In the genomic region with DNA sequence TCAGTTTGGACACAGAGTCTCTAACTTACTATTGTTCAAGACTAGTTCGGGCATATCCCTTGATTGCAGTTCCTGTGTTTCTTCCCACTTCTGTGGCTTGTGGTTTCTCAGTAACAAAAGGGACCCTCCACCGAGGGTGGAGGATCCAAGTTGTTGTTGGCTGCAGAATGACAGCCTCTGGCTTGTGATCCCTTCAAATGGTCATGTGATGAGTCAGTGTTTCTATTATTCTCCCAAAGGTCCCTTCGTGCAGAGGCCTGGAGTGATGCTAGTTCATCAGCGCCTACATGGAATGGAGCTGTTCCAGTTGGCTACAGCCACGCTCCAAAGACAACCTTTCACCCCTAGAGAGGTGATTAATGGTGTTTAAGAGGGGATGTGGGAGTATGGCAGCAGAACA, we compare ENCODE assay signal across 9 cellular contexts. TPM values are rescaled to one million over a fixed set of nuclear protein-coding genes. Genes with fewer than 3 reads are reported as not detected.
DNase-seq lines count a peak whose midpoint lies in the region; ATAC-seq and TF ChIP-seq lines count a peak whose summit lies in the region.
"Had no signal": no experiment of that assay in that cellular context is flagged by ENCODE, and none has a peak within 500 bp of the region (broad histone marks: within the 10 kb centered on the region; RNA-seq: fewer than 3 reads in every experiment).

No MANE protein-coding gene starts in this region.

- DNase-seq in GM23248 (peak; percentile 95), SK-MEL-5 (ENCODE audit: low read depth, low spot score) (peak; percentile 58), foreskin fibroblast (peak; percentile 93 to 96), sigmoid colon (peak; percentile 78), NCI-H2227 treated with DMSO at 0.1 percent for 48 hours (lab: John Stamatoyannopoulos, UW) (no peak), NCI-H748 treated with DMSO at 0.1 percent for 48 hours (lab: John Stamatoyannopoulos, UW) (no peak)
- no peak for DNase-seq in stimulated activated CD4-positive, alpha-beta T cell treated with anti-CD3 and anti-CD28 coated beads, Interleukin-2, amount 100 ng/mL, for 24 hours

- TF ChIP-seq POLR2A in sigmoid colon (IDR thresholded peaks at IDR 0.05) = no peak

- H3K36me3 ChIP-seq in GM23248 (ENCODE audit: low read depth) (peaks cover 38% of the 10 kb centered on the region), sigmoid colon (peaks cover 32 to 60% (median 33%) of the 10 kb centered on the region in 4 donors)

- H3K27ac ChIP-seq in GM23248 (peak overlapping the region; percentile 91), sigmoid colon (peak overlapping the region in 3 of 4 donors; percentile 2 to 27 (median 9))
- H3K27ac ChIP-seq: cardiac muscle cell had no signal

- H3K4me2 ChIP-seq in GM23248 (ENCODE audit: unreplicated experiment) = peak overlapping the region; percentile 63

- in situ Hi-C loops in GM23248 (cut with MboI) = no loop called here
- in situ Hi-C loops in SK-MEL-5 (cut with HindIII; ENCODE audit: low pct_unique_long_range_greater_than_20kb, low sequenced_read_pairs) = no loop called here

- H3F3A ChIP-seq in GM23248 (ENCODE audit: insufficient read depth) = peaks cover 61% of the 10 kb centered on the region

- WGBS in GM23248 (ENCODE audit: low coverage in 1 of 2, low lambda C conversion rate in 2 of 2, missing lambda C conversion rate in 2 of 2), 2 experiments = 0 to 7% methylated on average over 5 of the region's 5 CpGs
- 58 to 80% methylated on average over 5 of the region's 5 CpGs for WGBS in sigmoid colon, 2 donors

- ATAC-seq in GM21723 (IDR thresholded peaks at IDR 0.05; ENCODE audit: unreplicated experiment) = no peak

- H3K4me3 ChIP-seq in GM23248 = no peak overlapping the region
- H3K4me3 ChIP-seq in foreskin fibroblast (ENCODE audit: low read depth in 1 of 2, low read length in 2 of 2) = no peak overlapping the region
- no peak overlapping the region for H3K4me3 ChIP-seq in sigmoid colon
- H3K4me3 ChIP-seq: cardiac muscle cell had no signal

- intact Hi-C loops in sigmoid colon (cut with DNase I) = no loop called here

- H3K9me2 ChIP-seq in GM23248 (ENCODE audit: insufficient read depth) = no peaks in the 10 kb centered on the region

- no peaks in the 10 kb centered on the region for H3K27me3 ChIP-seq in GM23248 (replicated peaks; ENCODE audit: insufficient read depth)
- peaks cover 6 to 35% (median 20%) of the 10 kb centered on the region in 3 donors for H3K27me3 ChIP-seq in sigmoid colon

- no peak for TF ChIP-seq EP300 in sigmoid colon (IDR thresholded peaks at IDR 0.05)

- H2AFZ ChIP-seq in GM23248 = no peak overlapping the region

- peak overlapping the region; percentile 56 for H3K9ac ChIP-seq in GM23248

- no peak for TF ChIP-seq CTCF in foreskin fibroblast (IDR thresholded peaks at IDR 0.05; ENCODE audit: low read depth, low read length)
- no peak for TF ChIP-seq CTCF in sigmoid colon (IDR thresholded peaks at IDR 0.05)

- no peaks in the 10 kb centered on the region for H3K9me3 ChIP-seq in GM23248 (ENCODE audit: low read depth)
- H3K9me3 ChIP-seq in sigmoid colon = no peaks in the 10 kb centered on the region

- H3K4me1 ChIP-seq in GM23248 (ENCODE audit: insufficient read depth) (peaks cover 28% of the 10 kb centered on the region), sigmoid colon (peaks cover 0 to 35% (median 27%) of the 10 kb centered on the region in 4 donors)

- H3K79me2 ChIP-seq in GM23248 (ENCODE audit: insufficient read depth) = no peaks in the 10 kb centered on the region

- H4K20me1 ChIP-seq in GM23248 (ENCODE audit: insufficient read depth) = no peaks in the 10 kb centered on the region

RNA-seq across cellular contexts. Expression of gene VWCE, which starts 2.6 kb away (rescaled TPM):
- 0.76 and 1.1 TPM in 2 replicates for total RNA-seq in GM23248 (2014; rRNA removed; shearing (Covaris generic))
- polyA plus RNA-seq in GM23248 (2016; fragmentation: Nextera tagmentation; extraction: Ambion mirVana) (0.61 and 0.70 TPM in 2 replicates), sigmoid colon (under 1 TPM in 1 of 3 donors, not detected in 2; 0.61 TPM)
- 0.24 and 0.45 TPM in 2 replicates for total RNA-seq in SK-MEL-5 (2014; rRNA removed; shearing (Covaris generic))
- polyA plus RNA-seq in SK-MEL-5 (2015; cell fraction: cytosol; rRNA removed) = 0.10 TPM in 1 of 2 replicates, not detected in the other
- polyA plus RNA-seq in SK-MEL-5 (2015; cell fraction: nucleus; rRNA removed) = 1.9 and 3.6 TPM in 2 replicates
- 1 to 10 TPM in 2 of 4 donors, under 1 TPM in 2; 0.49 to 5.5 (median 0.81) TPM for total RNA-seq in sigmoid colon

RNA-seq across cellular contexts. Expression of gene DDB1, which starts 35.2 kb away (rescaled TPM):
- 229 and 252 TPM in 2 replicates for total RNA-seq in GM23248 (2014; rRNA removed; shearing (Covaris generic))
- polyA plus RNA-seq in GM23248 (2016; fragmentation: Nextera tagmentation; extraction: Ambion mirVana) = 160 and 162 TPM in 2 replicates
- total RNA-seq in SK-MEL-5 (2014; rRNA removed; shearing (Covaris generic)) = 190 and 218 TPM in 2 replicates
- 145 and 168 TPM in 2 replicates for polyA plus RNA-seq in SK-MEL-5 (2015; cell fraction: cytosol; rRNA removed)
- 101 and 129 TPM in 2 replicates for polyA plus RNA-seq in SK-MEL-5 (2015; cell fraction: nucleus; rRNA removed)
- 100 to 1,000 TPM; 101 to 108 (median 105) TPM for total RNA-seq in sigmoid colon
- 100 to 1,000 TPM in 1 of 3 donors, 10 to 100 TPM in 2; 68.2 to 120 (median 75.1) TPM for polyA plus RNA-seq in sigmoid colon

RNA-seq across cellular contexts. Expression of gene TKFC, which starts 35.3 kb away (rescaled TPM):
- 44.3 and 44.6 TPM in 2 replicates for total RNA-seq in GM23248 (2014; rRNA removed; shearing (Covaris generic))
- polyA plus RNA-seq in GM23248 (2016; fragmentation: Nextera tagmentation; extraction: Ambion mirVana) (35.3 and 39.8 TPM in 2 replicates), sigmoid colon (10 to 100 TPM; 14.4 to 40.0 (median 29.4) TPM)
- 43.2 and 48.6 TPM in 2 replicates for total RNA-seq in SK-MEL-5 (2014; rRNA removed; shearing (Covaris generic))
- 79.2 and 80.7 TPM in 2 replicates for polyA plus RNA-seq in SK-MEL-5 (2015; cell fraction: cytosol; rRNA removed)
- 232 TPM in 2 replicates for polyA plus RNA-seq in SK-MEL-5 (2015; cell fraction: nucleus; rRNA removed)
- 10 to 100 TPM; 10.8 to 12.0 (median 11.8) TPM for total RNA-seq in sigmoid colon

RNA-seq across cellular contexts. Expression of gene PGA5, which starts 56.8 kb away (rescaled TPM):
- not detected in 2 replicates for total RNA-seq in GM23248 (2014; rRNA removed; shearing (Covaris generic))
- polyA plus RNA-seq in GM23248 (2016; fragmentation: Nextera tagmentation; extraction: Ambion mirVana) = not detected in 2 replicates
- total RNA-seq in SK-MEL-5 (2014; rRNA removed; shearing (Covaris generic)) = not detected in 2 replicates
- polyA plus RNA-seq in SK-MEL-5 (2015; cell fraction: cytosol; rRNA removed) = 0.33 TPM in 1 of 2 replicates, not detected in the other
- polyA plus RNA-seq in SK-MEL-5 (2015; cell fraction: nucleus; rRNA removed) = not detected in 2 replicates
- total RNA-seq in sigmoid colon = 1 to 10 TPM in 1 of 4 donors, not detected in 3; 2.1 TPM
- polyA plus RNA-seq in sigmoid colon = 1 to 10 TPM in 2 of 3 donors, not detected in 1; 1.2 to 1.8 TPM

Comparison
In these comparisons a context has a peak if more than half of its experiments do, and no peak if none do; other contexts are left out.
1. DNase-seq: peak in GM23248 (single experiment), SK-MEL-5 (single experiment), foreskin fibroblast (2 of 2) and sigmoid colon (single experiment); none in NCI-H2227 treated with DMSO at 0.1 percent for 48 hours (single experiment), NCI-H748 treated with DMSO at 0.1 percent for 48 hours (single experiment) and stimulated activated CD4-positive, alpha-beta T cell treated with anti-CD3 and anti-CD28 coated beads, Interleukin-2, amount 100 ng/mL, for 24 hours (0 of 2).